11 cellular contexts compared by ENCODE assay signal in the genomic region with DNA sequence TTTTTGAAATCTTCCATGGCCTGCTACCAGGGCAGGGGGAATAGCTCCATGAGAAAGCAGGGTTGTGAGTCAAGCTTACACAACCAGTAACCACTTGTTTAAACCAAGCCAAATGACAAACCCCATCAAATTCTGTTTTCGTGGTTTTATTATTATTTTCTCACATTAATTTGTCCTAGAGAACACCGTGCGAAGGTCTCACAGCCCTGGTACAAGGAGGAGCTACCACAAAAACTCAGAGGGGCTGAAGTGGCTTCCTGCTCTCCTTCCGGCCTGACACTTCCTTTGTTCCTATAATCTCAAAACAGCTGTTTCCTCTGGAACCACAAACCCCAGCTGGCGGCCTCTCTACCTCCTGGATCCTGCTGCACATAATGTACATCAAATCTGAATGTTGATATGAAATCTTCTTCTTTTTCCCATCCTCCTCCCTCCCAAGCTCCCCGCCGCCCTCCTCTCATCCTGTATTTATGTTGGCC.
DNase-seq lines count a peak whose midpoint lies in the region; ATAC-seq, FAIRE-seq and TF ChIP-seq lines count a peak whose summit lies in the region.
"Had no signal": no experiment of that assay in that cellular context is flagged by ENCODE, and none has a peak within 500 bp of the region (broad histone marks: within the 10 kb centered on the region; RNA-seq: fewer than 3 reads in every experiment).

No MANE protein-coding gene starts in this region.

- no peaks in the 10 kb centered on the region for H3K79me2 ChIP-seq in HepG2 (ENCODE audit: insufficient read depth, low read length)

- H3K36me3 Mint-ChIP-seq in brain = no peaks in the 10 kb centered on the region

- ATAC-seq in HepG2 (no peak), right lobe of liver (peak; percentile 48 to 75 (median 58)), upper lobe of right lung (peak; percentile 55), GM21381 (IDR thresholded peaks at IDR 0.05; ENCODE audit: unreplicated experiment) (no peak)
- ATAC-seq: psoas muscle had no signal

- no peaks in the 10 kb centered on the region for H3K27me3 Mint-ChIP-seq in brain

- H3K4me1 ChIP-seq in liver (ENCODE audit: control insufficient read depth in 4 of 4, insufficient read depth in 4 of 4, low read length in 3 of 4) (no peaks in the 10 kb centered on the region), HepG2 (ENCODE audit: insufficient read depth, low read length) (no peaks in the 10 kb centered on the region), right lobe of liver (no peaks in the 10 kb centered on the region), upper lobe of right lung (peaks cover 8% of the 10 kb centered on the region)
- H3K4me1 ChIP-seq: psoas muscle had no signal

- 56% methylated on average over 7 of the region's 7 CpGs for WGBS in liver
- WGBS in HepG2 (ENCODE audit: low lambda C conversion rate) = 10% methylated on average over 7 of the region's 7 CpGs
- WGBS in right lobe of liver (ENCODE audit: insufficient coverage, low coverage, low lambda C conversion rate, missing lambda C conversion rate) = 33% methylated on average over 7 of the region's 7 CpGs

- no peak overlapping the region for H3K4me2 ChIP-seq in HepG2 (ENCODE audit: low read depth, low read length)

- H3K4me3 ChIP-seq in liver (ENCODE audit: low read depth in 1 of 3, low read length in 3 of 3) (no peak overlapping the region), HepG2 (replicated peaks in 1 of 3; ENCODE audit: insufficient read depth in 1 of 3, low read depth in 2 of 3, low read length in 3 of 3) (no peak overlapping the region), right lobe of liver (no peak overlapping the region), upper lobe of right lung (no peak overlapping the region)
- H3K4me3 ChIP-seq: psoas muscle had no signal

- no peak overlapping the region for H3K4me3 Mint-ChIP-seq in brain

- in situ Hi-C loops in HepG2 (cut with HindIII; ENCODE audit: extremely low pct_ligation_motif_present, low pct_unique_long_range_greater_than_20kb) = no loop called here

- BruUV-seq in HepG2 (replicated peaks; lab: Mats Ljungman, UMichigan) = no TSS peak

- intact Hi-C loops in HepG2 (cut with micrococcal nuclease; ENCODE audit: unreplicated experiment) = no loop called here
- intact Hi-C loops in right lobe of liver (cut with DNase I) = no loop called here
- intact Hi-C loops in upper lobe of right lung (cut with DNase I) = no loop called here

- TF ChIP-seq EP300 in HepG2 (IDR thresholded peaks at IDR 0.05; ENCODE audit: low read depth in 2 of 2, low read length in 2 of 2) = no peak
- TF ChIP-seq EP300 in HepG2 (CRISPR knock-in tag; IDR thresholded peaks at IDR 0.05; ENCODE audit: borderline replicate concordance) = no peak

- TF ChIP-seq RAD21 in liver (IDR thresholded peaks at IDR 0.05) (no peak), HepG2 (CRISPR knock-in tag; IDR thresholded peaks at IDR 0.05) (no peak)

- peak overlapping the region in 3 of 5 experiments; percentile 37 to 54 (median 45) for H3K27ac Mint-ChIP-seq in brain

- H3K9ac ChIP-seq in liver (ENCODE audit: low read depth in 1 of 2, low read length in 2 of 2) (no peak overlapping the region), HepG2 (ENCODE audit: insufficient read depth, low read depth, low read length) (no peak overlapping the region)

- no peak for DNase-seq in HepG2 (ENCODE audit: low spot score)
- DNase-seq in right lobe of liver = peak in 1 of 3 donors; percentile 31
- DNase-seq in upper lobe of right lung = no peak
- DNase-seq in superior temporal gyrus (ENCODE audit: extremely low spot score) = no peak
- no peak for DNase-seq in HK-2 (ENCODE audit: unreplicated experiment)
- DNase-seq: activated gamma-delta T cell treated with Interleukin-2 at 50 U/mL for 16 hours, NCI-H345 had no signal

- no peak overlapping the region for H2AFZ ChIP-seq in HepG2 (ENCODE audit: low read length)

- CTCF ChIA-PET in HepG2 (lab: Yijun Ruan, JAX; ENCODE audit: low intra/inter-chr PET ratio, low total read pairs) = no interaction called here

- peaks cover 0 to 9% (median 0%) of the 10 kb centered on the region in 4 donors for H3K27me3 ChIP-seq in liver (ENCODE audit: control insufficient read depth in 4 of 4, insufficient read depth in 4 of 4, low read length in 3 of 4)
- H3K27me3 ChIP-seq in HepG2 (ENCODE audit: control insufficient read depth in 1 of 2, insufficient read depth in 2 of 2, low read length in 2 of 2) = no peaks in the 10 kb centered on the region
- no peaks in the 10 kb centered on the region for H3K27me3 ChIP-seq in right lobe of liver
- H3K27me3 ChIP-seq in upper lobe of right lung = no peaks in the 10 kb centered on the region

- no peak for FAIRE-seq in HepG2 (lab: Jason Lieb, UNC)

- TF ChIP-seq CTCF in liver (IDR thresholded peaks at IDR 0.05; ENCODE audit: low read depth, low read length, missing input control) = no peak
- TF ChIP-seq CTCF in HepG2 (CRISPR knock-in tag; IDR thresholded peaks at IDR 0.05) = no peak
- no peak for TF ChIP-seq CTCF in brain (conservative IDR thresholded peaks at IDR 0.05)
- TF ChIP-seq CTCF in right lobe of liver (IDR thresholded peaks at IDR 0.05) = no peak
- no peak for TF ChIP-seq CTCF in upper lobe of right lung (IDR thresholded peaks at IDR 0.05)

- H3K9me3 Mint-ChIP-seq in brain = peaks cover 0 to 2% (median 0%) of the 10 kb centered on the region in 5 experiments

- no peaks in the 10 kb centered on the region for H4K20me1 ChIP-seq in HepG2 (ENCODE audit: insufficient read depth, low read length)

- H3K27ac ChIP-seq in liver (ENCODE audit: low read depth in 1 of 2, low read length in 2 of 2) (no peak overlapping the region), HepG2 (ENCODE audit: extremely low read length, insufficient read depth, low read length) (no peak overlapping the region), right lobe of liver (no peak overlapping the region), upper lobe of right lung (no peak overlapping the region)
- H3K27ac ChIP-seq: psoas muscle had no signal

- no peaks in the 10 kb centered on the region for H3K36me3 ChIP-seq in liver (ENCODE audit: control insufficient read depth in 4 of 4, insufficient read depth in 3 of 4, low read depth in 1 of 4, low read length in 3 of 4)
- H3K36me3 ChIP-seq in HepG2 (replicated peaks in 1 of 2; ENCODE audit: control insufficient read depth in 1 of 2, insufficient read depth in 2 of 2, low read length in 2 of 2) = no peaks in the 10 kb centered on the region
- H3K36me3 ChIP-seq in right lobe of liver = no peaks in the 10 kb centered on the region
- H3K36me3 ChIP-seq in upper lobe of right lung = no peaks in the 10 kb centered on the region

- TF ChIP-seq POLR2A in HepG2 (IDR thresholded peaks at IDR 0.05; ENCODE audit: insufficient read depth in 1 of 2, low read depth in 2 of 2, low read length in 2 of 2) (no peak), right lobe of liver (IDR thresholded peaks at IDR 0.05) (no peak)

- no peaks in the 10 kb centered on the region for H3K9me3 ChIP-seq in liver (ENCODE audit: control insufficient read depth in 4 of 4, low read length in 3 of 4)
- H3K9me3 ChIP-seq in HepG2 (ENCODE audit: low read length) = no peaks in the 10 kb centered on the region; the same call in 1 of the 2 replicates
- no peaks in the 10 kb centered on the region for H3K9me3 ChIP-seq in right lobe of liver
- no peaks in the 10 kb centered on the region for H3K9me3 ChIP-seq in upper lobe of right lung
- H3K9me3 ChIP-seq: psoas muscle had no signal

- POLR2A ChIA-PET in HepG2 (lab: Yijun Ruan, JAX) = no interaction called here

- peaks cover 43% of the 10 kb centered on the region for H3K4me1 Mint-ChIP-seq in brain

TF ChIP-seq in liver, 16 proteins besides CTCF, POLR2A, EP300 and RAD21:
- TF ChIP-seq TAF1 (conservative IDR thresholded peaks at IDR 0.05) (no peak), NR2F2 (IDR thresholded peaks at IDR 0.05) (peak; percentile 65), EGR1 (IDR thresholded peaks at IDR 0.05; ENCODE audit: low read depth in 2 of 2) (no peak), FOXA2 (IDR thresholded peaks at IDR 0.05) (no peak), ZBTB33 (IDR thresholded peaks at IDR 0.05) (no peak), JUND (IDR thresholded peaks at IDR 0.05) (no peak)
TF ChIP-seq in liver: peak in this region for 1.

TF ChIP-seq in HepG2, 621 proteins besides CTCF, POLR2A, EP300 and RAD21 (continues in another document):
- no peak for TF ChIP-seq ATF5 (CRISPR knock-in tag; IDR thresholded peaks at IDR 0.05; ENCODE audit: low read depth)
- TF ChIP-seq, protein P1, sequence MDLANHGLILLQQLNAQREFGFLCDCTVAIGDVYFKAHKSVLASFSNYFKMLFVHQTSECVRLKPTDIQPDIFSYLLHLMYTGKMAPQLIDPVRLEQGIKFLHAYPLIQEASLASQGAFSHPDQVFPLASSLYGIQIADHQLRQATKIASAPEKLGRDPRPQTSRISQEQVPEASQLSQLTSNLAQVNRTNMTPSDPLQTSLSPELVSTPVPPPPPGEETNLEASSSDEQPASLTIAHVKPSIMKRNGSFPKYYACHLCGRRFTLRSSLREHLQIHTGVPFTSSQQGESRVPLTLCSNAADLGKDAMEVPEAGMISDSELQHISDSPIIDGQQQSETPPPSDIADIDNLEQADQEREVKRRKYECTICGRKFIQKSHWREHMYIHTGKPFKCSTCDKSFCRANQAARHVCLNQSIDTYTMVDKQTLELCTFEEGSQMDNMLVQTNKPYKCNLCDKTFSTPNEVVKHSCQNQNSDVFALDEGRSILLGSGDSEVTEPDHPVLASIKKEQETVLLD (CRISPR knock-in tag; IDR thresholded peaks at IDR 0.05; ENCODE audit: low read depth) = no peak
- no peak for TF ChIP-seq MYNN (CRISPR knock-in tag; IDR thresholded peaks at IDR 0.05; ENCODE audit: low read depth)
- no peak for TF ChIP-seq CREBL2 (CRISPR knock-in tag; IDR thresholded peaks at IDR 0.05; ENCODE audit: borderline replicate concordance)
- no peak for TF ChIP-seq ZSCAN31 (CRISPR knock-in tag; IDR thresholded peaks at IDR 0.05; ENCODE audit: low read depth)
- TF ChIP-seq ZNF850 (CRISPR knock-in tag; conservative IDR thresholded peaks at IDR 0.05) = no peak
- TF ChIP-seq FOXK2 (IDR thresholded peaks at IDR 0.05) = no peak
- TF ChIP-seq, protein P2, sequence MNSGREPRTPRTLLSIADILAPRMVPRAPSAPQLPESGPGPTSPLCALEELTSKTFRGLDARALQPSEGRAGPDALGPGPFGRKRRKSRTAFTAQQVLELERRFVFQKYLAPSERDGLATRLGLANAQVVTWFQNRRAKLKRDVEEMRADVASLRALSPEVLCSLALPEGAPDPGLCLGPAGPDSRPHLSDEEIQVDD (CRISPR knock-in tag; IDR thresholded peaks at IDR 0.05; ENCODE audit: borderline replicate concordance) = no peak
- no peak for TF ChIP-seq ZNF879 (CRISPR knock-in tag; IDR thresholded peaks at IDR 0.05)
- no peak for TF ChIP-seq SRSF4 (IDR thresholded peaks at IDR 0.05; ENCODE audit: low read depth, low read length, poor library complexity, severe bottlenecking)

Comparison
In these comparisons a context has a peak if more than half of its experiments do, and no peak if none do; other contexts are left out.
1. ATAC-seq: peak in right lobe of liver (4 of 4) and upper lobe of right lung (single experiment); none in HepG2 (single experiment) and GM21381 (single experiment).